12 cellular contexts compared by ENCODE assay signal in genomic region chr17:68908045-68908444, GRCh38. TPM values are rescaled to one million over a fixed set of nuclear protein-coding genes. Genes with fewer than 3 reads are reported as not detected.
DNase-seq lines count a peak whose midpoint lies in the region; ATAC-seq, FAIRE-seq and TF ChIP-seq lines count a peak whose summit lies in the region.
"Had no signal": no experiment of that assay in that cellular context is flagged by ENCODE, and none has a peak within 500 bp of the region (broad histone marks: within the 10 kb centered on the region; RNA-seq: fewer than 3 reads in every experiment).

No MANE protein-coding gene starts in this region.

- no peak for TF ChIP-seq POLR2A in H54 (IDR thresholded peaks at IDR 0.05; ENCODE audit: low read depth, low read length)
- TF ChIP-seq POLR2A in IMR-90 (IDR thresholded peaks at IDR 0.05; ENCODE audit: low read depth, low read length), result no peak

- peak; percentile 71 for ATAC-seq in GM18861 (IDR thresholded peaks at IDR 0.05; ENCODE audit: unreplicated experiment)
- ATAC-seq in IMR-90 (ENCODE audit: low read depth), result no peak
- ATAC-seq in lower lobe of right lung, result no peak

- H3K9me3 Mint-ChIP-seq in activated naive CD4-positive, alpha-beta T cell treated with anti-CD3 and anti-CD28 coated beads for 36 hours, result no peaks in the 10 kb centered on the region
- H3K9me3 Mint-ChIP-seq: T-helper 1 cell treated with Interleukin-12 subunit alpha and Interleukin-12 subunit beta and Interleukin-4 antibody, amounts not matched to agents 30 μg/mL and 1 μg/mL, for 36 hours had no signal

- H3K79me2 ChIP-seq in osteoblast (ENCODE audit: insufficient read depth, low read length), result no peaks in the 10 kb centered on the region

- H2BK20ac ChIP-seq in IMR-90 (ENCODE audit: low read depth, low read length), result peak overlapping the region; percentile 58; the same call in 1 of the 2 replicates

- no peak overlapping the region for H3K4me3 Mint-ChIP-seq in activated naive CD4-positive, alpha-beta T cell treated with anti-CD3 and anti-CD28 coated beads for 36 hours
- H3K4me3 Mint-ChIP-seq: CD4-positive, alpha-beta memory T cell; T-helper 1 cell treated with Interleukin-12 subunit alpha and Interleukin-12 subunit beta and Interleukin-4 antibody, amounts not matched to agents 30 μg/mL and 1 μg/mL, for 36 hours had no signal

- H3K27me3 ChIP-seq in IMR-90 (ENCODE audit: control insufficient read depth, insufficient read depth, low read length) (no peaks in the 10 kb centered on the region), osteoblast (ENCODE audit: insufficient read depth, low read length) (no peaks in the 10 kb centered on the region), lower lobe of right lung (ENCODE audit: low read depth) (no peaks in the 10 kb centered on the region)

- no peak overlapping the region for H4K5ac ChIP-seq in IMR-90 (ENCODE audit: low read depth, low read length)

- no peak for TF ChIP-seq RAD21 in IMR-90 (IDR thresholded peaks at IDR 0.05; ENCODE audit: low read length)

- H3K9me1 ChIP-seq in IMR-90 (ENCODE audit: insufficient read depth, low read length), result peaks cover 10% of the 10 kb centered on the region

- H3K27ac Mint-ChIP-seq in activated naive CD4-positive, alpha-beta T cell treated with anti-CD3 and anti-CD28 coated beads for 36 hours, result no peak overlapping the region
- H3K27ac Mint-ChIP-seq: CD4-positive, alpha-beta memory T cell; T-helper 1 cell treated with Interleukin-12 subunit alpha and Interleukin-12 subunit beta and Interleukin-4 antibody, amounts not matched to agents 30 μg/mL and 1 μg/mL, for 36 hours had no signal

- CTCF ChIA-PET in IMR-90 (lab: Yijun Ruan, JAX), result no interaction called here
- CTCF ChIA-PET in activated naive CD4-positive, alpha-beta T cell treated with anti-CD3 and anti-CD28 coated beads for 36 hours (lab: Charles Lee), result interaction anchor here (0.6 to 0.8 kb wide), 2 partner anchors 61 to 240 kb away, joined by 3 read pairs; no protein-coding TSS in a partner anchor

- H3K27me3 Mint-ChIP-seq in activated naive CD4-positive, alpha-beta T cell treated with anti-CD3 and anti-CD28 coated beads for 36 hours (ENCODE audit: low read depth), result peaks cover 2% of the 10 kb centered on the region

- H3K4me3 ChIP-seq in IMR-90 (ENCODE audit: insufficient read depth, low read depth, low read length), result no peak overlapping the region
- H3K4me3 ChIP-seq in osteoblast (ENCODE audit: insufficient read depth, low read length), result no peak overlapping the region
- no peak overlapping the region for H3K4me3 ChIP-seq in lower lobe of right lung

- H3K18ac ChIP-seq in IMR-90 (ENCODE audit: low read depth, low read length), result peak overlapping the region; percentile 6; the same call in 1 of the 2 replicates

- no peaks in the 10 kb centered on the region for H4K20me1 ChIP-seq in IMR-90 (ENCODE audit: insufficient read depth, low read length)
- H4K20me1 ChIP-seq in osteoblast (ENCODE audit: insufficient read depth, low read length), result no peaks in the 10 kb centered on the region

- no peaks in the 10 kb centered on the region for H3K36me3 Mint-ChIP-seq in activated naive CD4-positive, alpha-beta T cell treated with anti-CD3 and anti-CD28 coated beads for 36 hours (ENCODE audit: low read depth)
- H3K36me3 Mint-ChIP-seq: CD4-positive, alpha-beta memory T cell had no signal

- H2AFZ ChIP-seq in IMR-90 (replicated peaks; ENCODE audit: low read length, poor library complexity) (no peak overlapping the region), osteoblast (ENCODE audit: low read length) (no peak overlapping the region)

- H3K9me3 ChIP-seq in IMR-90 (ENCODE audit: control insufficient read depth, insufficient read depth, low read length) (no peaks in the 10 kb centered on the region), osteoblast (ENCODE audit: low read depth, low read length) (no peaks in the 10 kb centered on the region), lower lobe of right lung (no peaks in the 10 kb centered on the region)

- 50% methylated on average over 1 of the region's 2 CpGs; no CpG with 5 or more reads in 1 of the 2 experiments for WGBS in IMR-90 (ENCODE audit: extremely low coverage in 2 of 2, insufficient read length in 1 of 2), 2 experiments

- dilution Hi-C loops in IMR-90 (cut with HindIII; ENCODE audit: low sequenced_read_pairs, unreplicated experiment), result no loop called here

- no peak overlapping the region for H3K23ac ChIP-seq in IMR-90 (ENCODE audit: low read depth, low read length)

- H3K4me1 ChIP-seq in IMR-90 (ENCODE audit: control insufficient read depth, insufficient read depth, low read length), result peaks cover 13% of the 10 kb centered on the region
- H3K4me1 ChIP-seq in osteoblast (ENCODE audit: insufficient read depth, low read length), result peaks cover 26% of the 10 kb centered on the region
- H3K4me1 ChIP-seq in lower lobe of right lung, result peaks cover 25% of the 10 kb centered on the region

- H2AK5ac ChIP-seq in IMR-90 (ENCODE audit: low read depth, low read length), result no peak overlapping the region

- in situ Hi-C loops in IMR-90 (cut with MboI; ENCODE audit: low sequenced_read_pairs), result no loop called here

- TF ChIP-seq CTCF in IMR-90 (conservative IDR thresholded peaks at IDR 0.05; ENCODE audit: low read depth, low read length) (no peak), osteoblast (IDR thresholded peaks at IDR 0.05; ENCODE audit: extremely low read depth, low read depth, low read length) (no peak), lower lobe of right lung (IDR thresholded peaks at IDR 0.05) (no peak)

- no peak overlapping the region; a peak in 1 of 4 replicates for H4K8ac ChIP-seq in IMR-90 (ENCODE audit: low read depth in 2 of 2, low read length in 2 of 2)

- no peak overlapping the region for H3K56ac ChIP-seq in IMR-90 (ENCODE audit: extremely low read depth, insufficient read depth, low read length)

- H3K9ac ChIP-seq in IMR-90 (ENCODE audit: low read depth, low read length), result no peak overlapping the region

- H2AK9ac ChIP-seq in IMR-90 (replicated peaks; ENCODE audit: low read depth, low read length, poor library complexity), result no peak overlapping the region

- BruUV-seq in IMR-90 (replicated peaks; lab: Mats Ljungman, UMichigan), result no TSS peak

- DNase-seq in H54 (ENCODE audit: insufficient read length, low spot score), result no peak
- DNase-seq in IMR-90, result no peak
- no peak for DNase-seq in osteoblast (ENCODE audit: insufficient read length, low spot score, missing footprints)
- no peak for DNase-seq in effector CD8-positive, alpha-beta T cell (lab: John Stamatoyannopoulos, UW)
- DNase-seq in lower lobe of right lung, result no peak
- no peak for DNase-seq in inferior parietal cortex (ENCODE audit: extremely low spot score)
- no peak for DNase-seq in activated naive CD4-positive, alpha-beta T cell treated with anti-CD3 and anti-CD28 coated beads for 36 hours
- DNase-seq: CD4-positive, alpha-beta memory T cell; NCI-H226 had no signal

- H3K27ac ChIP-seq in IMR-90 (ENCODE audit: insufficient read depth, low read length) (no peak overlapping the region), osteoblast (ENCODE audit: low read depth, low read length) (peak overlapping the region; percentile 80), lower lobe of right lung (no peak overlapping the region)

- POLR2A ChIA-PET in IMR-90 (lab: Charles Lee; ENCODE audit: unreplicated experiment), result no interaction called here

- H3K36me3 ChIP-seq in IMR-90 (ENCODE audit: control insufficient read depth, insufficient read depth, low read length), result 0 out of 2 replicates have a peak, but pooled peaks cover 2% of the 10 kb centered on the region
- no peaks in the 10 kb centered on the region for H3K36me3 ChIP-seq in osteoblast (ENCODE audit: insufficient read depth, low read length)
- peaks cover 6% of the 10 kb centered on the region for H3K36me3 ChIP-seq in lower lobe of right lung

- 0 out of 3 replicates have a peak overlapping the region, but pooled peaks have one; percentile 70 for H2BK15ac ChIP-seq in IMR-90 (ENCODE audit: low read depth, low read length)

- intact Hi-C loops in IMR-90 (cut with micrococcal nuclease), result loop anchor here (5.0 kb wide), 1 partner anchor 116 kb away; no protein-coding TSS in a partner anchor
- intact Hi-C loops in lower lobe of right lung (cut with DNase I), result no loop called here
- intact Hi-C loops in activated naive CD4-positive, alpha-beta T cell treated with anti-CD3 and anti-CD28 coated beads for 36 hours (cut with micrococcal nuclease), result no loop called here

- no peak overlapping the region; the same call in 1 of the 2 replicates for H3K14ac ChIP-seq in IMR-90 (replicated peaks; ENCODE audit: low read depth, low read length)

- H3K79me1 ChIP-seq in IMR-90 (ENCODE audit: low read depth in 1 of 2, low read length in 2 of 2), result no peaks in the 10 kb centered on the region

- no peak overlapping the region for H2BK5ac ChIP-seq in IMR-90 (ENCODE audit: low read depth, low read length, poor library complexity, severe bottlenecking)

- no peak overlapping the region for H3K4ac ChIP-seq in IMR-90 (ENCODE audit: low read depth, low read length)

- H3K4me2 ChIP-seq in IMR-90 (ENCODE audit: low read depth, low read length), result no peak overlapping the region
- no peak overlapping the region for H3K4me2 ChIP-seq in osteoblast (ENCODE audit: insufficient read depth, low read length)

- H2BK120ac ChIP-seq in IMR-90 (ENCODE audit: low read depth, low read length), result 0 out of 2 replicates have a peak overlapping the region, but pooled peaks have one; percentile 44

- peak; percentile 57 for FAIRE-seq in H54 (lab: Jason Lieb, UNC)

- H4K91ac ChIP-seq in IMR-90 (ENCODE audit: insufficient read depth, low read depth, low read length), result no peak overlapping the region

- no peaks in the 10 kb centered on the region for H3K4me1 Mint-ChIP-seq in activated naive CD4-positive, alpha-beta T cell treated with anti-CD3 and anti-CD28 coated beads for 36 hours (ENCODE audit: low read depth)
- H3K4me1 Mint-ChIP-seq: CD4-positive, alpha-beta memory T cell had no signal

TF ChIP-seq in IMR-90, 13 proteins besides CTCF, POLR2A, EP300 and RAD21 (continues in another document):
- no peak for TF ChIP-seq RFX5 (IDR thresholded peaks at IDR 0.05; ENCODE audit: low read depth, low read length)
- TF ChIP-seq NFE2L2 (IDR thresholded peaks at IDR 0.05; ENCODE audit: low read depth, low read length), result no peak

RNA-seq across cellular contexts. Expression of gene ABCA8, which starts 47.1 kb away (rescaled TPM):
- total RNA-seq in IMR-90 (2012; rRNA removed) (1.8 and 2.8 TPM in 2 replicates), osteoblast (29.2 and 36.2 TPM in 2 replicates), lower lobe of right lung (38.3 TPM)
- 1.7 and 1.8 TPM in 2 replicates for polyA plus RNA-seq in IMR-90 (2012; rRNA removed)
- polyA plus RNA-seq in IMR-90 (2012; cell fraction: cytosol; rRNA removed), result 0.23 and 0.35 TPM in 2 replicates
- 1.9 and 7.8 TPM in 2 replicates for polyA plus RNA-seq in IMR-90 (2012; cell fraction: nucleus; rRNA removed; ENCODE audit: low replicate concordance)
- total RNA-seq in activated naive CD4-positive, alpha-beta T cell treated with anti-CD3 and anti-CD28 coated beads for 36 hours, result not detected
- total RNA-seq: CD4-positive, alpha-beta memory T cell; renal cortical epithelial cell had no signal
- polyA plus RNA-seq: CD4-positive, alpha-beta memory T cell had no signal
